8 cellular contexts compared by ENCODE assay signal in the genomic region with DNA sequence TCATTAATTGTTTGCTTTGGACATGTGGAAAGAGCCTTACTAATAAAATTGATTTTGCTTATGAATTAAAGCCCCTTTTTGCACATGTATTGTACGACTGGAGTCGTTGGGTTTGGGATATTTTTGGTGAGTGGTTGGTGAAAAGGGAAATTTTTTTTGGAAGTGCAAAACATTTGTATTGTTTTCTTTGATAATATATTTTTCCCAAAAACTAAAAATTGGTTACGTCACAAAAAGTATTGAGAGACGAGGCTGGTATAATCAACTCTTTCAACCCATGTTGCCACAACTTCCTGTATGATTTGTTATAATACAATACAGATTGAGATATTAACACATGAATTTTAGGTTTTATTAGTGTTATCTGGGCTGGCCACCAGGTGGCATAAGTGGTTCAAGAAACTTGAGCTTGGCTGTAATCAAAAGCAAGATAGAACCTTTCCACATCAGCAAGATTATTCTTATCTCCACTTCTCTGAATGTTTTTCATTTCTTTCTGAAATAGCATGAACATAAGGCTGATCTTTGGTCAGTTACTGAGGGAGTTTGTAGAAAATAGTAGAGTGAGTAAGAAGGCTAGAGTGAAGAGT. TPM values are rescaled to one million over a fixed set of nuclear protein-coding genes. Genes with fewer than 3 reads are reported as not detected.
DNase-seq lines count a peak whose midpoint lies in the region; ATAC-seq and TF ChIP-seq lines count a peak whose summit lies in the region.

No MANE protein-coding gene starts in this region.

- 24 to 35% (median 29%) methylated on average over 4 of the region's 4 CpGs for WGBS in adrenal gland, 4 donors
- WGBS in hepatocyte (ENCODE audit: low lambda C conversion rate, missing lambda C conversion rate) = 46% methylated on average over 4 of the region's 4 CpGs

- H3K4me1 ChIP-seq in adrenal gland (replicated peaks in 1 of 2) (no peaks in the 10 kb centered on the region), hepatocyte (ENCODE audit: insufficient read depth) (peaks cover 5% of the 10 kb centered on the region)

- H3K9me2 ChIP-seq in hepatocyte (replicated peaks; ENCODE audit: insufficient read depth) = no peaks in the 10 kb centered on the region

- no peak overlapping the region for H3K4me3 ChIP-seq in adrenal gland
- H3K4me3 ChIP-seq in hepatocyte = no peak overlapping the region

- H3K27ac Mint-ChIP-seq in T-cell = peak overlapping the region in 1 of 2 donors; percentile 48

- no peak for TF ChIP-seq POLR2A in adrenal gland (IDR thresholded peaks at IDR 0.05)

- no peaks in the 10 kb centered on the region for H3K27me3 Mint-ChIP-seq in T-cell

- DNase-seq in GF-D8 (lab: John Stamatoyannopoulos, UW) = peak; percentile 2
- peak; percentile 56 for DNase-seq in NCI-H1048 (lab: John Stamatoyannopoulos, UW)
- DNase-seq in T-cell = peak; percentile 9 to 75 (median 63)
- peak; percentile 60 to 87 (median 69) for DNase-seq in adrenal gland
- peak; percentile 79 for DNase-seq in hepatocyte (ENCODE audit: low spot score)
- DNase-seq in stimulated activated CD4-positive, alpha-beta T cell treated with anti-CD3 and anti-CD28 coated beads, Interleukin-15, amount 100 ng/mL, for 1 hour (ENCODE audit: low read depth in 1 of 2, low spot score in 1 of 2) = peak; percentile 25 to 28
- DNase-seq in occipital lobe (lab: John Stamatoyannopoulos, UW) = no peak

- no peak overlapping the region for H3K4me3 Mint-ChIP-seq in T-cell

- H3K4me2 ChIP-seq in hepatocyte = no peak overlapping the region

- H3K9me3 ChIP-seq in adrenal gland (replicated peaks in 1 of 3) = no peaks in the 10 kb centered on the region
- H3K9me3 ChIP-seq in hepatocyte (ENCODE audit: low read depth) = no peaks in the 10 kb centered on the region

- H4K20me1 ChIP-seq in hepatocyte (ENCODE audit: insufficient read depth, poor library complexity, severe bottlenecking) = no peaks in the 10 kb centered on the region

- no peaks in the 10 kb centered on the region for H3K9me3 Mint-ChIP-seq in T-cell

- ATAC-seq in T-cell (replicated peaks in 1 of 4) = peak; percentile 43 to 74 (median 68)
- ATAC-seq in HG03175 (IDR thresholded peaks at IDR 0.05; ENCODE audit: unreplicated experiment) = no peak

- H3K27ac ChIP-seq in adrenal gland (no peak overlapping the region), hepatocyte (no peak overlapping the region)

- POLR2A ChIA-PET in T-cell (lab: Charles Lee) = interaction anchor here (0.6 to 0.7 kb wide), 3 partner anchors 80 to 279 kb away, joined by 3 to 4 read pairs (median 3); no protein-coding TSS in a partner anchor

- no peak overlapping the region for H2AFZ ChIP-seq in hepatocyte

- H3K36me3 ChIP-seq in adrenal gland (replicated peaks in 1 of 2) (peaks cover 0 to 48% of the 10 kb centered on the region in 2 donors), hepatocyte (replicated peaks; ENCODE audit: insufficient read depth, low read depth) (no peaks in the 10 kb centered on the region)

- intact Hi-C loops in adrenal gland (cut with DNase I) = loop anchor here (5.0 kb wide), 2 partner anchors 59 to 84 kb away; no protein-coding TSS in a partner anchor

- peaks cover 43% of the 10 kb centered on the region for H3K36me3 Mint-ChIP-seq in T-cell

- H3K27me3 ChIP-seq in adrenal gland (no peaks in the 10 kb centered on the region), hepatocyte (no peaks in the 10 kb centered on the region)

- TF ChIP-seq CTCF in adrenal gland (IDR thresholded peaks at IDR 0.05) = peak; percentile 62 to 88 (median 82)
- TF ChIP-seq CTCF in hepatocyte (IDR thresholded peaks at IDR 0.05; ENCODE audit: poor library complexity) = peak; percentile 78

- CTCF ChIA-PET in T-cell (lab: Charles Lee) = interaction anchor here (0.6 to 9.1 kb wide), 24 partner anchors 9 to 965 kb away, joined by 3 to 107 read pairs (median 4); partner anchors contain the start of genes AP1G2 (in 1 of the 2), NGDN (in 1 of the 2) and THTPA (in 1 of the 2)

- H3K4me1 Mint-ChIP-seq in T-cell = peaks cover 7 to 18% (median 8%) of the 10 kb centered on the region in 3 donors

- no peaks in the 10 kb centered on the region for H3K79me2 ChIP-seq in hepatocyte

RNA-seq across cellular contexts. Expression of gene NGDN, which starts 8.7 kb away (rescaled TPM):
- total RNA-seq in T-cell (100 to 1,000 TPM in 2 of 5 donors, 10 to 100 TPM in 3; 56.5 to 121 (median 63.7) TPM), adrenal gland (10 to 100 TPM; 24.4 to 43.1 (median 32.9) TPM), hepatocyte (39.5 and 47.6 TPM in 2 replicates), occipital lobe (49.1 TPM)
- polyA plus RNA-seq in adrenal gland (10 to 100 TPM; 32.1 to 57.8 (median 40.5) TPM), hepatocyte (47.2 and 51.3 TPM in 2 replicates)

RNA-seq across cellular contexts. Expression of gene MYH7, which starts 42.7 kb away (rescaled TPM):
- total RNA-seq in T-cell = not detected
- 1 to 10 TPM in 2 of 8 donors, under 1 TPM in 2, not detected in 4; 0.28 to 7.1 (median 1.1) TPM for total RNA-seq in adrenal gland
- polyA plus RNA-seq in adrenal gland = 1 to 10 TPM in 1 of 3 donors, under 1 TPM in 2; 0.11 to 4.3 (median 0.47) TPM
- 0.04 TPM in 1 of 2 replicates, not detected in the other for total RNA-seq in hepatocyte
- polyA plus RNA-seq in hepatocyte = 0.23 TPM in 1 of 2 replicates, not detected in the other
- 0.31 TPM for total RNA-seq in occipital lobe
